Comparison of ENCODE assay signal across 10 cellular contexts in the genomic region with DNA sequence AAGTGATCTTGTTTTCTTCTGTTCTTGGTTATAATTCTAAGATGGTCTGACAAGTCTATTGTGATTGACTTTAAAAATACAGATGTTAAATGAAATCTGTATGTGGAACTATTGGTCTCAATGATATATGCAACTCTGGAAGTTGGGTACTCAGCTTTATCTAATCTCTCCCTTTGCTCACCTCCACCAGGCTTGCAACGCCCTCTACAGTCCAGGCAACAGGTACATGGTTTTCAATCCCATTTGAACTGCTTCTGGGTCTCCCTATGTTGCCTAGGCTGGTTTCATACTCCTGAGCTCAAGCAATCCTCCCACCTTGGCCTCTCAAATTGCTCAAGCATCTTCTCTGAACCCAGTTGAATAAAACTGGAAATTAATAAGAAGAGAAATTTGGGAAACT. TPM values are rescaled to one million over a fixed set of nuclear protein-coding genes. Genes with fewer than 3 reads are reported as not detected.
DNase-seq lines count a peak whose midpoint lies in the region; TF ChIP-seq lines count a peak whose summit lies in the region.
"Had no signal": no experiment of that assay in that cellular context is flagged by ENCODE, and none has a peak within 500 bp of the region (broad histone marks: within the 10 kb centered on the region; RNA-seq: fewer than 3 reads in every experiment).

No MANE protein-coding gene starts in this region.

- H3K9me3 Mint-ChIP-seq in endothelial cell (ENCODE audit: unreplicated experiment), result no peaks in the 10 kb centered on the region
- H3K9me3 Mint-ChIP-seq: T-helper 1 cell treated with Interleukin-12 subunit alpha and Interleukin-12 subunit beta and Interleukin-4 antibody, amounts not matched to agents 30 μg/mL and 1 μg/mL, for 36 hours had no signal

- peaks cover 5% of the 10 kb centered on the region for H3K9me3 ChIP-seq in WERI-Rb-1 (ENCODE audit: severe bottlenecking)

- H3K27me3 Mint-ChIP-seq in endothelial cell (ENCODE audit: unreplicated experiment), result no peaks in the 10 kb centered on the region

- DNase-seq in SKM-1 treated with dmso at 0.1 percent for 144 hours (lab: John Stamatoyannopoulos, UW; ENCODE audit: unreplicated experiment) (peak; percentile 28), SKM-1 (lab: John Stamatoyannopoulos, UW; ENCODE audit: unreplicated experiment) (no peak), WERI-Rb-1 (peak; percentile 86), endothelial cell (ENCODE audit: low spot score) (peak; percentile 16), NCI-H187 treated with DMSO at 0.1 percent for 48 hours (lab: John Stamatoyannopoulos, UW) (no peak), NCI-H69 (lab: John Stamatoyannopoulos, UW) (no peak), NCI-H2107 (lab: John Stamatoyannopoulos, UW) (no peak)
- DNase-seq in stimulated activated CD4-positive, alpha-beta T cell treated with anti-CD3 and anti-CD28 coated beads, Interleukin-1b, Interleukin-23, amount 100 ng/mL, for 4 hours (ENCODE audit: low read depth in 2 of 2), result peak; percentile 7 to 37

- peaks cover 37% of the 10 kb centered on the region for H3K27me3 ChIP-seq in WERI-Rb-1 (ENCODE audit: insufficient read depth, low read depth, severe bottlenecking)

- no peaks in the 10 kb centered on the region for H3K4me1 Mint-ChIP-seq in endothelial cell (ENCODE audit: unreplicated experiment)

- no peak overlapping the region for H3K4me3 Mint-ChIP-seq in endothelial cell (ENCODE audit: unreplicated experiment)
- H3K4me3 Mint-ChIP-seq: T-helper 1 cell treated with Interleukin-12 subunit alpha and Interleukin-12 subunit beta and Interleukin-4 antibody, amounts not matched to agents 30 μg/mL and 1 μg/mL, for 36 hours had no signal

- H3K27ac ChIP-seq in WERI-Rb-1, result no peak overlapping the region

- H3K4me3 ChIP-seq in WERI-Rb-1 (ENCODE audit: low read depth, low read length), result no peak overlapping the region

- no peaks in the 10 kb centered on the region for H3K36me3 Mint-ChIP-seq in endothelial cell (ENCODE audit: low read depth, unreplicated experiment)

- TF ChIP-seq CTCF in WERI-Rb-1 (IDR thresholded peaks at IDR 0.05; ENCODE audit: low read depth, low read length) (peak; percentile 91), endothelial cell (IDR thresholded peaks at IDR 0.05; ENCODE audit: unreplicated experiment) (no peak)

- no peaks in the 10 kb centered on the region for H3K36me3 ChIP-seq in WERI-Rb-1

- no peak overlapping the region for H3K27ac Mint-ChIP-seq in endothelial cell (ENCODE audit: unreplicated experiment)
- H3K27ac Mint-ChIP-seq: T-helper 1 cell treated with Interleukin-12 subunit alpha and Interleukin-12 subunit beta and Interleukin-4 antibody, amounts not matched to agents 30 μg/mL and 1 μg/mL, for 36 hours had no signal

RNA-seq across cellular contexts. Expression of gene HLA-DQB1, which starts 25.6 kb away (rescaled TPM):
- total RNA-seq in endothelial cell (ENCODE audit: unreplicated experiment), result 22.0 TPM
- total RNA-seq: myocyte had no signal

RNA-seq across cellular contexts. Expression of gene HLA-DQA2, which starts 49.2 kb away (rescaled TPM):
- total RNA-seq in endothelial cell (ENCODE audit: unreplicated experiment), result not detected
- total RNA-seq: myocyte had no signal

RNA-seq across cellular contexts. Expression of gene HLA-DQA1, which starts 54.8 kb away (rescaled TPM):
- not detected for total RNA-seq in endothelial cell (ENCODE audit: unreplicated experiment)
- total RNA-seq: myocyte had no signal

Comparison
In these comparisons a context has a peak if more than half of its experiments do, and no peak if none do; other contexts are left out.
1. DNase-seq: peak in SKM-1 treated with dmso at 0.1 percent for 144 hours (single experiment), WERI-Rb-1 (single experiment), endothelial cell (single experiment) and stimulated activated CD4-positive, alpha-beta T cell treated with anti-CD3 and anti-CD28 coated beads, Interleukin-1b, Interleukin-23, amount 100 ng/mL, for 4 hours (2 of 2); none in SKM-1 (single experiment), NCI-H187 treated with DMSO at 0.1 percent for 48 hours (single experiment), NCI-H69 (single experiment) and NCI-H2107 (single experiment).